In the genomic region with DNA sequence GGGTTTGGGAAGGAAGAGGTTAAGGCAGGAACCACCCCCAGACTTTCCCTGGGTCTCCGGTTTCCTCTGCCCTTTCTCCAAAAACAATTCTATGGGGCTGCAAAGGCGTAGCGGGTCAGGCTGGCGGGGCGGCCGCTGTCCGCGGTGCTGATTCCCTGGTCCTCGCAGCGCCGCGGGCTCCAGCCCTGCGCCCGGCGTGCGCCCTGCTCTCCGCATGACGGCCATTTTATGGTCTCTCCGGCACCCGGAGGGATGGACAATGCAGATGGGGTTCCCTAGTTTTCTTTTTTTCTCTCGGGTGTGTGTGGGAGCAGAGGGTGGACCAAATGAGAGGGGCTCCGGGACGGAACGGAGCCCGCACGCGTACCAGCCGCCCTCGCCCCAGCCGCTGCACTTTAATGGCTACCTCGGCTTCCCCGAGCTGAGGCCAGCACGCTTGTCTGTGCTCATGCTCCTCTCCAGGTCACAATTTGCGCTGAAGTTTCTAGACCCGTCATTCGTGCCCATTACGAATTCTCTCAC, we compare ENCODE assay signal across 1 cellular context.
A peak's percentile ranks its signal among the peaks of the same experiment; 100 is the strongest.
TF ChIP-seq lines count a peak whose summit lies in the region.

No MANE protein-coding gene starts in this region.

TF ChIP-seq in HepG2, 621 proteins besides CTCF, POLR2A, EP300 and RAD21 (continued from another document and continues in another):
- TF ChIP-seq, protein P1, sequence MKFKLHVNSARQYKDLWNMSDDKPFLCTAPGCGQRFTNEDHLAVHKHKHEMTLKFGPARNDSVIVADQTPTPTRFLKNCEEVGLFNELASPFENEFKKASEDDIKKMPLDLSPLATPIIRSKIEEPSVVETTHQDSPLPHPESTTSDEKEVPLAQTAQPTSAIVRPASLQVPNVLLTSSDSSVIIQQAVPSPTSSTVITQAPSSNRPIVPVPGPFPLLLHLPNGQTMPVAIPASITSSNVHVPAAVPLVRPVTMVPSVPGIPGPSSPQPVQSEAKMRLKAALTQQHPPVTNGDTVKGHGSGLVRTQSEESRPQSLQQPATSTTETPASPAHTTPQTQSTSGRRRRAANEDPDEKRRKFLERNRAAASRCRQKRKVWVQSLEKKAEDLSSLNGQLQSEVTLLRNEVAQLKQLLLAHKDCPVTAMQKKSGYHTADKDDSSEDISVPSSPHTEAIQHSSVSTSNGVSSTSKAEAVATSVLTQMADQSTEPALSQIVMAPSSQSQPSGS (CRISPR knock-in tag; IDR thresholded peaks at IDR 0.05): 0 out of 2 replicates have a peak, but pooled peaks have one; percentile 26
- TF ChIP-seq, protein P2, sequence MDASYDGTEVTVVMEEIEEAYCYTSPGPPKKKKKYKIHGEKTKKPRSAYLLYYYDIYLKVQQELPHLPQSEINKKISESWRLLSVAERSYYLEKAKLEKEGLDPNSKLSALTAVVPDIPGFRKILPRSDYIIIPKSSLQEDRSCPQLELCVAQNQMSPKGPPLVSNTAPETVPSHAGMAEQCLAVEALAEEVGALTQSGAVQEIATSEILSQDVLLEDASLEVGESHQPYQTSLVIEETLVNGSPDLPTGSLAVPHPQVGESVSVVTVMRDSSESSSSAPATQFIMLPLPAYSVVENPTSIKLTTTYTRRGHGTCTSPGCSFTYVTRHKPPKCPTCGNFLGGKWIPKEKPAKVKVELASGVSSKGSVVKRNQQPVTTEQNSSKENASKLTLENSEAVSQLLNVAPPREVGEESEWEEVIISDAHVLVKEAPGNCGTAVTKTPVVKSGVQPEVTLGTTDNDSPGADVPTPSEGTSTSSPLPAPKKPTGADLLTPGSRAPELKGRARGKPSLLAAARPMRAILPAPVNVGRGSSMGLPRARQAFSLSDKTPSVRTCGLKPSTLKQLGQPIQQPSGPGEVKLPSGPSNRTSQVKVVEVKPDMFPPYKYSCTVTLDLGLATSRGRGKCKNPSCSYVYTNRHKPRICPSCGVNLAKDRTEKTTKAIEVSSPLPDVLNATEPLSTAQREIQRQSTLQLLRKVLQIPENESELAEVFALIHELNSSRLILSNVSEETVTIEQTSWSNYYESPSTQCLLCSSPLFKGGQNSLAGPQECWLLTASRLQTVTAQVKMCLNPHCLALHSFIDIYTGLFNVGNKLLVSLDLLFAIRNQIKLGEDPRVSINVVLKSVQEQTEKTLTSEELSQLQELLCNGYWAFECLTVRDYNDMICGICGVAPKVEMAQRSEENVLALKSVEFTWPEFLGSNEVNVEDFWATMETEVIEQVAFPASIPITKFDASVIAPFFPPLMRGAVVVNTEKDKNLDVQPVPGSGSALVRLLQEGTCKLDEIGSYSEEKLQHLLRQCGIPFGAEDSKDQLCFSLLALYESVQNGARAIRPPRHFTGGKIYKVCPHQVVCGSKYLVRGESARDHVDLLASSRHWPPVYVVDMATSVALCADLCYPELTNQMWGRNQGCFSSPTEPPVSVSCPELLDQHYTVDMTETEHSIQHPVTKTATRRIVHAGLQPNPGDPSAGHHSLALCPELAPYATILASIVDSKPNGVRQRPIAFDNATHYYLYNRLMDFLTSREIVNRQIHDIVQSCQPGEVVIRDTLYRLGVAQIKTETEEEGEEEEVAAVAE (CRISPR knock-in tag; IDR thresholded peaks at IDR 0.05; ENCODE audit: borderline replicate concordance): no peak
- TF ChIP-seq ZNF75D (CRISPR knock-in tag; IDR thresholded peaks at IDR 0.05; ENCODE audit: borderline replicate concordance): 0 out of 2 replicates have a peak, but pooled peaks have one; percentile 71
- no peak for TF ChIP-seq TAF1 (CRISPR knock-in tag; IDR thresholded peaks at IDR 0.05)
- peak; percentile 79; the same call in 1 of the 2 replicates for TF ChIP-seq ZNF230 (CRISPR knock-in tag; IDR thresholded peaks at IDR 0.05)
- TF ChIP-seq, protein P3, sequence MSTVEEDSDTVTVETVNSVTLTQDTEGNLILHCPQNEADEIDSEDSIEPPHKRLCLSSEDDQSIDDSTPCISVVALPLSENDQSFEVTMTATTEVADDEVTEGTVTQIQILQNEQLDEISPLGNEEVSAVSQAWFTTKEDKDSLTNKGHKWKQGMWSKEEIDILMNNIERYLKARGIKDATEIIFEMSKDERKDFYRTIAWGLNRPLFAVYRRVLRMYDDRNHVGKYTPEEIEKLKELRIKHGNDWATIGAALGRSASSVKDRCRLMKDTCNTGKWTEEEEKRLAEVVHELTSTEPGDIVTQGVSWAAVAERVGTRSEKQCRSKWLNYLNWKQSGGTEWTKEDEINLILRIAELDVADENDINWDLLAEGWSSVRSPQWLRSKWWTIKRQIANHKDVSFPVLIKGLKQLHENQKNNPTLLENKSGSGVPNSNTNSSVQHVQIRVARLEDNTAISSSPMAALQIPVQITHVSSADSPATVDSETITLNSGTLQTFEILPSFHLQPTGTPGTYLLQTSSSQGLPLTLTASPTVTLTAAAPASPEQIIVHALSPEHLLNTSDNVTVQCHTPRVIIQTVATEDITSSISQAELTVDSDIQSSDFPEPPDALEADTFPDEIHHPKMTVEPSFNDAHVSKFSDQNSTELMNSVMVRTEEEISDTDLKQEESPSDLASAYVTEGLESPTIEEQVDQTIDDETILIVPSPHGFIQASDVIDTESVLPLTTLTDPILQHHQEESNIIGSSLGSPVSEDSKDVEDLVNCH (CRISPR knock-in tag; IDR thresholded peaks at IDR 0.05): no peak
- TF ChIP-seq, protein P4, sequence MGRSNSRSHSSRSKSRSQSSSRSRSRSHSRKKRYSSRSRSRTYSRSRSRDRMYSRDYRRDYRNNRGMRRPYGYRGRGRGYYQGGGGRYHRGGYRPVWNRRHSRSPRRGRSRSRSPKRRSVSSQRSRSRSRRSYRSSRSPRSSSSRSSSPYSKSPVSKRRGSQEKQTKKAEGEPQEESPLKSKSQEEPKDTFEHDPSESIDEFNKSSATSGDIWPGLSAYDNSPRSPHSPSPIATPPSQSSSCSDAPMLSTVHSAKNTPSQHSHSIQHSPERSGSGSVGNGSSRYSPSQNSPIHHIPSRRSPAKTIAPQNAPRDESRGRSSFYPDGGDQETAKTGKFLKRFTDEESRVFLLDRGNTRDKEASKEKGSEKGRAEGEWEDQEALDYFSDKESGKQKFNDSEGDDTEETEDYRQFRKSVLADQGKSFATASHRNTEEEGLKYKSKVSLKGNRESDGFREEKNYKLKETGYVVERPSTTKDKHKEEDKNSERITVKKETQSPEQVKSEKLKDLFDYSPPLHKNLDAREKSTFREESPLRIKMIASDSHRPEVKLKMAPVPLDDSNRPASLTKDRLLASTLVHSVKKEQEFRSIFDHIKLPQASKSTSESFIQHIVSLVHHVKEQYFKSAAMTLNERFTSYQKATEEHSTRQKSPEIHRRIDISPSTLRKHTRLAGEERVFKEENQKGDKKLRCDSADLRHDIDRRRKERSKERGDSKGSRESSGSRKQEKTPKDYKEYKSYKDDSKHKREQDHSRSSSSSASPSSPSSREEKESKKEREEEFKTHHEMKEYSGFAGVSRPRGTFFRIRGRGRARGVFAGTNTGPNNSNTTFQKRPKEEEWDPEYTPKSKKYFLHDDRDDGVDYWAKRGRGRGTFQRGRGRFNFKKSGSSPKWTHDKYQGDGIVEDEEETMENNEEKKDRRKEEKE (IDR thresholded peaks at IDR 0.05): no peak
- no peak for TF ChIP-seq ZNF614 (CRISPR knock-in tag; IDR thresholded peaks at IDR 0.05; ENCODE audit: borderline replicate concordance)
- no peak for TF ChIP-seq SALL2 (CRISPR knock-in tag; IDR thresholded peaks at IDR 0.05)
- TF ChIP-seq IKZF4 (CRISPR knock-in tag; IDR thresholded peaks at IDR 0.05; ENCODE audit: borderline replicate concordance, low read depth, not compliant biosample characterization): no peak
- TF ChIP-seq KDM3A (CRISPR knock-in tag; IDR thresholded peaks at IDR 0.05; ENCODE audit: low read depth): no peak
- TF ChIP-seq, protein P5, sequence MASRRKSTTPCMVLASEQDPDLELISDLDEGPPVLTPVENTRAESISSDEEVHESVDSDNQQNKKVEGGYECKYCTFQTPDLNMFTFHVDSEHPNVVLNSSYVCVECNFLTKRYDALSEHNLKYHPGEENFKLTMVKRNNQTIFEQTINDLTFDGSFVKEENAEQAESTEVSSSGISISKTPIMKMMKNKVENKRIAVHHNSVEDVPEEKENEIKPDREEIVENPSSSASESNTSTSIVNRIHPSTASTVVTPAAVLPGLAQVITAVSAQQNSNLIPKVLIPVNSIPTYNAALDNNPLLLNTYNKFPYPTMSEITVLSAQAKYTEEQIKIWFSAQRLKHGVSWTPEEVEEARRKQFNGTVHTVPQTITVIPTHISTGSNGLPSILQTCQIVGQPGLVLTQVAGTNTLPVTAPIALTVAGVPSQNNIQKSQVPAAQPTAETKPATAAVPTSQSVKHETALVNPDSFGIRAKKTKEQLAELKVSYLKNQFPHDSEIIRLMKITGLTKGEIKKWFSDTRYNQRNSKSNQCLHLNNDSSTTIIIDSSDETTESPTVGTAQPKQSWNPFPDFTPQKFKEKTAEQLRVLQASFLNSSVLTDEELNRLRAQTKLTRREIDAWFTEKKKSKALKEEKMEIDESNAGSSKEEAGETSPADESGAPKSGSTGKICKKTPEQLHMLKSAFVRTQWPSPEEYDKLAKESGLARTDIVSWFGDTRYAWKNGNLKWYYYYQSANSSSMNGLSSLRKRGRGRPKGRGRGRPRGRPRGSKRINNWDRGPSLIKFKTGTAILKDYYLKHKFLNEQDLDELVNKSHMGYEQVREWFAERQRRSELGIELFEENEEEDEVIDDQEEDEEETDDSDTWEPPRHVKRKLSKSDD (CRISPR knock-in tag; IDR thresholded peaks at IDR 0.05; ENCODE audit: low read depth): peak; percentile 80; the same call in 1 of the 2 replicates
- TF ChIP-seq NFE2 (CRISPR knock-in tag; IDR thresholded peaks at IDR 0.05): no peak
- no peak for TF ChIP-seq FLYWCH1 (CRISPR knock-in tag; IDR thresholded peaks at IDR 0.05)
- TF ChIP-seq, protein P6, sequence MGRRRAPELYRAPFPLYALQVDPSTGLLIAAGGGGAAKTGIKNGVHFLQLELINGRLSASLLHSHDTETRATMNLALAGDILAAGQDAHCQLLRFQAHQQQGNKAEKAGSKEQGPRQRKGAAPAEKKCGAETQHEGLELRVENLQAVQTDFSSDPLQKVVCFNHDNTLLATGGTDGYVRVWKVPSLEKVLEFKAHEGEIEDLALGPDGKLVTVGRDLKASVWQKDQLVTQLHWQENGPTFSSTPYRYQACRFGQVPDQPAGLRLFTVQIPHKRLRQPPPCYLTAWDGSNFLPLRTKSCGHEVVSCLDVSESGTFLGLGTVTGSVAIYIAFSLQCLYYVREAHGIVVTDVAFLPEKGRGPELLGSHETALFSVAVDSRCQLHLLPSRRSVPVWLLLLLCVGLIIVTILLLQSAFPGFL (CRISPR knock-in tag; IDR thresholded peaks at IDR 0.05): no peak
- no peak for TF ChIP-seq CENPX (CRISPR knock-in tag; IDR thresholded peaks at IDR 0.05)
- no peak for TF ChIP-seq ZNF619 (CRISPR knock-in tag; IDR thresholded peaks at IDR 0.05)
- no peak for TF ChIP-seq TEAD2 (CRISPR knock-in tag; IDR thresholded peaks at IDR 0.05)
- TF ChIP-seq CAMTA2 (CRISPR knock-in tag; IDR thresholded peaks at IDR 0.05; ENCODE audit: borderline replicate concordance): no peak
- no peak for TF ChIP-seq GATA4 (IDR thresholded peaks at IDR 0.05; ENCODE audit: borderline replicate concordance, low read depth)
- TF ChIP-seq, protein P7, sequence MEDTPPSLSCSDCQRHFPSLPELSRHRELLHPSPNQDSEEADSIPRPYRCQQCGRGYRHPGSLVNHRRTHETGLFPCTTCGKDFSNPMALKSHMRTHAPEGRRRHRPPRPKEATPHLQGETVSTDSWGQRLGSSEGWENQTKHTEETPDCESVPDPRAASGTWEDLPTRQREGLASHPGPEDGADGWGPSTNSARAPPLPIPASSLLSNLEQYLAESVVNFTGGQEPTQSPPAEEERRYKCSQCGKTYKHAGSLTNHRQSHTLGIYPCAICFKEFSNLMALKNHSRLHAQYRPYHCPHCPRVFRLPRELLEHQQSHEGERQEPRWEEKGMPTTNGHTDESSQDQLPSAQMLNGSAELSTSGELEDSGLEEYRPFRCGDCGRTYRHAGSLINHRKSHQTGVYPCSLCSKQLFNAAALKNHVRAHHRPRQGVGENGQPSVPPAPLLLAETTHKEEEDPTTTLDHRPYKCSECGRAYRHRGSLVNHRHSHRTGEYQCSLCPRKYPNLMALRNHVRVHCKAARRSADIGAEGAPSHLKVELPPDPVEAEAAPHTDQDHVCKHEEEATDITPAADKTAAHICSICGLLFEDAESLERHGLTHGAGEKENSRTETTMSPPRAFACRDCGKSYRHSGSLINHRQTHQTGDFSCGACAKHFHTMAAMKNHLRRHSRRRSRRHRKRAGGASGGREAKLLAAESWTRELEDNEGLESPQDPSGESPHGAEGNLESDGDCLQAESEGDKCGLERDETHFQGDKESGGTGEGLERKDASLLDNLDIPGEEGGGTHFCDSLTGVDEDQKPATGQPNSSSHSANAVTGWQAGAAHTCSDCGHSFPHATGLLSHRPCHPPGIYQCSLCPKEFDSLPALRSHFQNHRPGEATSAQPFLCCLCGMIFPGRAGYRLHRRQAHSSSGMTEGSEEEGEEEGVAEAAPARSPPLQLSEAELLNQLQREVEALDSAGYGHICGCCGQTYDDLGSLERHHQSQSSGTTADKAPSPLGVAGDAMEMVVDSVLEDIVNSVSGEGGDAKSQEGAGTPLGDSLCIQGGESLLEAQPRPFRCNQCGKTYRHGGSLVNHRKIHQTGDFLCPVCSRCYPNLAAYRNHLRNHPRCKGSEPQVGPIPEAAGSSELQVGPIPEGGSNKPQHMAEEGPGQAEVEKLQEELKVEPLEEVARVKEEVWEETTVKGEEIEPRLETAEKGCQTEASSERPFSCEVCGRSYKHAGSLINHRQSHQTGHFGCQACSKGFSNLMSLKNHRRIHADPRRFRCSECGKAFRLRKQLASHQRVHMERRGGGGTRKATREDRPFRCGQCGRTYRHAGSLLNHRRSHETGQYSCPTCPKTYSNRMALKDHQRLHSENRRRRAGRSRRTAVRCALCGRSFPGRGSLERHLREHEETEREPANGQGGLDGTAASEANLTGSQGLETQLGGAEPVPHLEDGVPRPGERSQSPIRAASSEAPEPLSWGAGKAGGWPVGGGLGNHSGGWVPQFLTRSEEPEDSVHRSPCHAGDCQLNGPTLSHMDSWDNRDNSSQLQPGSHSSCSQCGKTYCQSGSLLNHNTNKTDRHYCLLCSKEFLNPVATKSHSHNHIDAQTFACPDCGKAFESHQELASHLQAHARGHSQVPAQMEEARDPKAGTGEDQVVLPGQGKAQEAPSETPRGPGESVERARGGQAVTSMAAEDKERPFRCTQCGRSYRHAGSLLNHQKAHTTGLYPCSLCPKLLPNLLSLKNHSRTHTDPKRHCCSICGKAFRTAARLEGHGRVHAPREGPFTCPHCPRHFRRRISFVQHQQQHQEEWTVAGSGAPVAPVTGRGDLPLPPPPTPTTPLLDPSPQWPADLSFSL (CRISPR knock-in tag; IDR thresholded peaks at IDR 0.05): no peak
- TF ChIP-seq, protein P8, sequence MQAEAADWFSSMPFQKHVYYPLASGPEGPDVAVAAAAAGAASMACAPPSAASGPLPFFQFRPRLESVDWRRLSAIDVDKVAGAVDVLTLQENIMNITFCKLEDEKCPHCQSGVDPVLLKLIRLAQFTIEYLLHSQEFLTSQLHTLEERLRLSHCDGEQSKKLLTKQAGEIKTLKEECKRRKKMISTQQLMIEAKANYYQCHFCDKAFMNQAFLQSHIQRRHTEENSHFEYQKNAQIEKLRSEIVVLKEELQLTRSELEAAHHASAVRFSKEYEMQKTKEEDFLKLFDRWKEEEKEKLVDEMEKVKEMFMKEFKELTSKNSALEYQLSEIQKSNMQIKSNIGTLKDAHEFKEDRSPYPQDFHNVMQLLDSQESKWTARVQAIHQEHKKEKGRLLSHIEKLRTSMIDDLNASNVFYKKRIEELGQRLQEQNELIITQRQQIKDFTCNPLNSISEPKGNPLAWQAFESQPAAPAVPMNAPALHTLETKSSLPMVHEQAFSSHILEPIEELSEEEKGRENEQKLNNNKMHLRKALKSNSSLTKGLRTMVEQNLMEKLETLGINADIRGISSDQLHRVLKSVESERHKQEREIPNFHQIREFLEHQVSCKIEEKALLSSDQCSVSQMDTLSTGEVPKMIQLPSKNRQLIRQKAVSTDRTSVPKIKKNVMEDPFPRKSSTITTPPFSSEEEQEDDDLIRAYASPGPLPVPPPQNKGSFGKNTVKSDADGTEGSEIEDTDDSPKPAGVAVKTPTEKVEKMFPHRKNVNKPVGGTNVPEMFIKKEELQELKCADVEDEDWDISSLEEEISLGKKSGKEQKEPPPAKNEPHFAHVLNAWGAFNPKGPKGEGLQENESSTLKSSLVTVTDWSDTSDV (CRISPR knock-in tag; IDR thresholded peaks at IDR 0.05): peak; percentile 79; the same call in 1 of the 2 replicates
- TF ChIP-seq MED8 (CRISPR knock-in tag; IDR thresholded peaks at IDR 0.05; ENCODE audit: insufficient replicate concordance): no peak
- peak; percentile 61; the same call in 1 of the 2 replicates for TF ChIP-seq ZNF792 (CRISPR knock-in tag; IDR thresholded peaks at IDR 0.05)
